ENCODE assay signal across 8 cellular contexts in the genomic region with DNA sequence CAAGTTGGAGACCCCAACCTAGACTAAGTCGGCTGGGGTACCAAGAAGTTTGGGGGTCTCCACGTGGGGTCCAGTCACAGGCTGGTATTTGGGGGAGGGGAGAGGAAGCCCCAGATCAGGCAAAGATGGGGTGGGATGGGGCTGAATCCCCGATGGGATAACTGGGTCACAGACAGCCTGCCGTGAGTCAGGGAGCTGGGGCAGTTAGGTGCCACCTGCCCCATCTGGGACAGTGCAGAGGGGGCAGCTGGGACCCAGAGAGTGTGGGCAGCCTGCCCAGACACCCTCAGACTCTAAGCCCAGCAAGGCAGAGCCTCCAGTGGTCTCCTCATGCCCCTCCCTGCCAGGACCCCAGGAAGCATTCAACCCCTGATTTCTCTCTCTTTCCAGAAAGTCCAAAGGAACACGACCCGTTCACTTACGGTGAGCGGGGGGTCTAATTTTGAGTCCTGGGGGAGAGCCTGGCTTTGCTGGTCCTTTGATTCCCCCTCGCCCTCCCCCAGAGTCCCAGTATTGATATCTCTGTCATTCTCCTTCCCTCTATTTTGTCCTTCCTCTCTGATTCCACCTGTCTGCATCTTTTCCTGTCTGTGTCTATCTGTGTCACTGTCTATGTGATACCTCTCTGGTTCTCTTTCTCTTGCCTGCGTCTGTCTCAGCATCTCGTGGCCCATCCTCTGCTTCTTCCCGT. TPM values are rescaled to one million over a fixed set of nuclear protein-coding genes. Genes with fewer than 3 reads are reported as not detected.
DNase-seq lines count a peak whose midpoint lies in the region; ATAC-seq and TF ChIP-seq lines count a peak whose summit lies in the region.

No MANE protein-coding gene starts in this region.

- H3K4me3 ChIP-seq in DND-41 (ENCODE audit: low read depth in 1 of 2, low read length in 2 of 2): no peak overlapping the region
- no peak overlapping the region for H3K4me3 ChIP-seq in skeletal muscle satellite cell (ENCODE audit: low read length)
- H3K4me3 ChIP-seq in brain microvascular endothelial cell (ENCODE audit: low read depth, low read length): no peak overlapping the region

- H3K36me3 ChIP-seq in DND-41 (ENCODE audit: insufficient read depth, low read length): no peaks in the 10 kb centered on the region
- no peaks in the 10 kb centered on the region for H3K36me3 ChIP-seq in skeletal muscle satellite cell (ENCODE audit: insufficient read depth, low read length)
- no peaks in the 10 kb centered on the region for H3K36me3 ChIP-seq in brain microvascular endothelial cell (replicated peaks)

- no peak for ATAC-seq in DND-41 (ENCODE audit: insufficient read depth, low read depth)
- ATAC-seq in activated B cell treated with CpG ODN at 0.5 μM for 24 hours (ENCODE audit: low read depth): no peak
- ATAC-seq in left colon: no peak
- ATAC-seq in GM21723 (IDR thresholded peaks at IDR 0.05; ENCODE audit: unreplicated experiment): no peak
- ATAC-seq in HG03159 (IDR thresholded peaks at IDR 0.05; ENCODE audit: unreplicated experiment): no peak

- POLR2A ChIA-PET in activated B cell treated with CpG ODN at 0.5 μM for 24 hours (lab: Charles Lee): interaction anchor here (0.6 to 3.6 kb wide), 9 partner anchors 14 to 207 kb away, joined by 3 to 36 read pairs (median 18); a partner anchor contains a TSS

- no peaks in the 10 kb centered on the region for H3K36me3 Mint-ChIP-seq in activated B cell treated with CpG ODN at 0.5 μM for 24 hours (ENCODE audit: low read depth)

- H3K27me3 Mint-ChIP-seq in activated B cell treated with CpG ODN at 0.5 μM for 24 hours: no peaks in the 10 kb centered on the region

- H3K9me3 ChIP-seq in DND-41 (ENCODE audit: insufficient read depth, low read length, severe bottlenecking) (no peaks in the 10 kb centered on the region), skeletal muscle satellite cell (replicated peaks; ENCODE audit: low read length) (no peaks in the 10 kb centered on the region)

- no peak overlapping the region for H3K9ac ChIP-seq in DND-41 (ENCODE audit: low read depth, low read length)
- H3K9ac ChIP-seq in skeletal muscle satellite cell (ENCODE audit: low read depth, low read length): no peak overlapping the region

- intact Hi-C loops in activated B cell treated with CpG ODN at 0.5 μM for 24 hours (cut with micrococcal nuclease): loop anchor here (2.0 to 5.0 kb wide), 3 partner anchors 187 to 322 kb away; a partner anchor contains a TSS
- intact Hi-C loops in left colon (cut with DNase I, micrococcal nuclease): loop anchor here in 1 of 2 donors (10.0 kb wide), 2 partner anchors 76 to 134 kb away; no protein-coding TSS in a partner anchor

- no peaks in the 10 kb centered on the region for H3K79me2 ChIP-seq in DND-41 (ENCODE audit: insufficient read depth, low read length)

- H3K4me2 ChIP-seq in DND-41 (ENCODE audit: insufficient read depth, low read length): peak overlapping the region; percentile 44
- H3K4me2 ChIP-seq in skeletal muscle satellite cell (ENCODE audit: low read length): peak overlapping the region; percentile 25

- H4K20me1 ChIP-seq in DND-41 (ENCODE audit: insufficient read depth, low read length): peaks cover 9% of the 10 kb centered on the region; the same call in 1 of the 2 replicates

- H3K27ac Mint-ChIP-seq in activated B cell treated with CpG ODN at 0.5 μM for 24 hours: peak overlapping the region; percentile 19

- DNase-seq in DND-41: no peak
- no peak for DNase-seq in activated B cell treated with CpG ODN at 0.5 μM for 24 hours
- peak; percentile 21 to 39 for DNase-seq in left colon
- no peak for DNase-seq in brain microvascular endothelial cell
- DNase-seq in NCI-H510A (lab: John Stamatoyannopoulos, UW): no peak

- H3K27ac ChIP-seq in DND-41 (ENCODE audit: low read length): no peak overlapping the region
- no peak overlapping the region for H3K27ac ChIP-seq in brain microvascular endothelial cell

- in situ Hi-C loops in brain microvascular endothelial cell (cut with HindIII; ENCODE audit: low pct_ligation_motif_present, low sequenced_read_pairs): no loop called here

- peaks cover 46% of the 10 kb centered on the region for H3K4me1 Mint-ChIP-seq in activated B cell treated with CpG ODN at 0.5 μM for 24 hours

- no peak overlapping the region for H2AFZ ChIP-seq in DND-41 (ENCODE audit: low read depth, low read length)

- H3K4me1 ChIP-seq in DND-41 (ENCODE audit: insufficient read depth, low read length) (peaks cover 11% of the 10 kb centered on the region), skeletal muscle satellite cell (ENCODE audit: control insufficient read depth, insufficient read depth, low read length) (peaks cover 14% of the 10 kb centered on the region)

- CTCF ChIA-PET in activated B cell treated with CpG ODN at 0.5 μM for 24 hours (lab: Charles Lee): interaction anchor here (1.0 to 3.6 kb wide), 5 partner anchors 16 to 213 kb away, joined by 3 to 27 read pairs (median 6); no protein-coding TSS in a partner anchor

- TF ChIP-seq CTCF in DND-41 (IDR thresholded peaks at IDR 0.05; ENCODE audit: borderline replicate concordance, extremely low read depth, low read length, poor library complexity, severe bottlenecking) (no peak), activated B cell treated with CpG ODN at 0.5 μM for 24 hours (IDR thresholded peaks at IDR 0.05) (no peak), brain microvascular endothelial cell (IDR thresholded peaks at IDR 0.05; ENCODE audit: low read depth, low read length, missing control alignments) (no peak)

- H3K27me3 ChIP-seq in DND-41 (ENCODE audit: insufficient read depth, low read length, poor library complexity): peaks cover 3% of the 10 kb centered on the region
- H3K27me3 ChIP-seq in skeletal muscle satellite cell (ENCODE audit: control insufficient read depth, insufficient read depth, low read length): peaks cover 65% of the 10 kb centered on the region
- H3K27me3 ChIP-seq in brain microvascular endothelial cell (replicated peaks): peaks cover 25% of the 10 kb centered on the region

- no peak overlapping the region for H3K4me3 Mint-ChIP-seq in activated B cell treated with CpG ODN at 0.5 μM for 24 hours

- no peaks in the 10 kb centered on the region for H3K9me3 Mint-ChIP-seq in activated B cell treated with CpG ODN at 0.5 μM for 24 hours

RNA-seq across cellular contexts. Expression of a gene that starts 1.7 kb away (rescaled TPM):
- 1.1 TPM in 2 replicates for total RNA-seq in activated B cell treated with CpG ODN at 0.5 μM for 24 hours
- total RNA-seq in left colon: 10 to 100 TPM in 1 of 2 donors, 1 to 10 TPM in 1; 7.7 to 30.3 TPM
- 0.51 and 1.1 TPM in 2 replicates for total RNA-seq in skeletal muscle satellite cell (2012; rRNA removed)

RNA-seq across cellular contexts. Expression of a gene that starts 2.7 kb away (rescaled TPM):
- total RNA-seq in activated B cell treated with CpG ODN at 0.5 μM for 24 hours: 2.2 and 3.0 TPM in 2 replicates
- not detected for total RNA-seq in left colon
- not detected in 2 replicates for total RNA-seq in skeletal muscle satellite cell (2012; rRNA removed)

RNA-seq across cellular contexts. Expression of a gene that starts 5.5 kb away (rescaled TPM):
- total RNA-seq in activated B cell treated with CpG ODN at 0.5 μM for 24 hours (not detected in 2 replicates), left colon (10 to 100 TPM in 1 of 2 donors, 1 to 10 TPM in 1; 9.7 to 14.2 TPM)
- 0.44 TPM in 1 of 2 replicates, not detected in the other for total RNA-seq in skeletal muscle satellite cell (2012; rRNA removed)

RNA-seq across cellular contexts. Expression of a gene that starts 14.2 kb away (rescaled TPM):
- 103 and 125 TPM in 2 replicates for total RNA-seq in activated B cell treated with CpG ODN at 0.5 μM for 24 hours
- total RNA-seq in left colon: 10 to 100 TPM; 14.9 to 18.3 TPM
- 35.5 and 50.0 TPM in 2 replicates for total RNA-seq in skeletal muscle satellite cell (2012; rRNA removed)

RNA-seq across cellular contexts. Expression of a gene that starts 24.7 kb away (rescaled TPM):
- total RNA-seq in activated B cell treated with CpG ODN at 0.5 μM for 24 hours: not detected in 2 replicates
- 1,000 to 10,000 TPM; 4,169 to 4,218 TPM for total RNA-seq in left colon
- total RNA-seq in skeletal muscle satellite cell (2012; rRNA removed): not detected in 2 replicates

Comparison
In these comparisons a context has a peak if more than half of its experiments do, and no peak if none do; other contexts are left out.
1. DNase-seq: peak in left colon (2 of 2); none in DND-41 (single experiment), activated B cell treated with CpG ODN at 0.5 μM for 24 hours (single experiment), brain microvascular endothelial cell (single experiment) and NCI-H510A (single experiment).